23 cellular contexts compared by ENCODE assay signal in genomic region chr9:32456564-32456963, GRCh38.
DNase-seq lines count a peak whose midpoint lies in the region; ATAC-seq lines count a peak whose summit lies in the region.
"Had no signal": no experiment of that assay in that cellular context is flagged by ENCODE, and none has a peak within 500 bp of the region (broad histone marks: within the 10 kb centered on the region; RNA-seq: fewer than 3 reads in every experiment).

No MANE protein-coding gene starts in this region.

- H4K8ac ChIP-seq in trophoblast cell (ENCODE audit: low read depth, low read length) = no peak overlapping the region

- WGBS in trophoblast cell (ENCODE audit: extremely low coverage, insufficient coverage, insufficient read length) = no CpG with 5 or more reads among the region's 1 CpG

- H3K4ac ChIP-seq in trophoblast cell (ENCODE audit: low read depth, low read length) = no peak overlapping the region

- no peak overlapping the region for H4K91ac ChIP-seq in trophoblast cell (ENCODE audit: low read depth, low read length)

- ATAC-seq in HG02798 (IDR thresholded peaks at IDR 0.05; ENCODE audit: poor library complexity, unreplicated experiment) = no peak
- ATAC-seq: activated CD4-positive, CD25-positive, alpha-beta regulatory T cell treated with anti-CD3 and anti-CD28 coated beads, Interleukin-2, amount 50 U/mL, for 24 hours; body of pancreas; HCT116; PC-3 had no signal

- no peak overlapping the region for H2BK120ac ChIP-seq in trophoblast cell (ENCODE audit: insufficient read depth, low read length, poor library complexity)

- DNase-seq in A172 (ENCODE audit: low spot score) = peak; percentile 23
- DNase-seq in GM04503 (ENCODE audit: low read depth) = peak; percentile 24
- DNase-seq in astrocyte of the hippocampus (ENCODE audit: low read depth, low spot score) = peak; percentile 58
- peak; percentile 20 for DNase-seq in foreskin melanocyte
- no peak for DNase-seq in NCI-H187 treated with DMSO at 0.1 percent for 48 hours (lab: John Stamatoyannopoulos, UW)
- DNase-seq in trophoblast cell = no peak
- DNase-seq in NCI-H1930 (lab: John Stamatoyannopoulos, UW) = no peak
- DNase-seq: activated CD4-positive, alpha-beta memory T cell treated with anti-CD3 and anti-CD28 coated beads for 36 hours; activated naive CD8-positive, alpha-beta T cell treated with anti-CD3 and anti-CD28 coated beads for 36 hours; body of pancreas; DMS79 treated with DMSO at 0.1 percent for 48 hours; effector memory CD4-positive, alpha-beta T cell; esophagus squamous epithelium; MG63; NCI-H1417; NCI-H446 treated with DMSO at 0.1 percent for 48 hours; PC-3; Right ventricle myocardium superior; SW 1271 had no signal

- no peak overlapping the region for H3K23ac ChIP-seq in trophoblast cell (ENCODE audit: low read length)

- no peak overlapping the region for H3K9ac ChIP-seq in trophoblast cell (ENCODE audit: low read length)
- H3K9ac ChIP-seq: neural progenitor cell had no signal

- H3K36me3 ChIP-seq in trophoblast cell (ENCODE audit: control insufficient read depth in 1 of 2, insufficient read depth in 2 of 2, low read length in 2 of 2) = peaks cover 1 to 5% of the 10 kb centered on the region in 2 experiments
- H3K36me3 ChIP-seq: MG63, neural progenitor cell had no signal

- H4K12ac ChIP-seq in trophoblast cell (ENCODE audit: low read depth, low read length) = no peak overlapping the region

- H3K79me2 ChIP-seq in trophoblast cell (ENCODE audit: control insufficient read depth, insufficient read depth, low read length, poor library complexity) = no peaks in the 10 kb centered on the region

- H3K4me3 ChIP-seq in trophoblast cell (ENCODE audit: low read depth, low read length) = no peak overlapping the region
- H3K4me3 ChIP-seq: body of pancreas, esophagus squamous epithelium, MG63, neural progenitor cell had no signal

- no peaks in the 10 kb centered on the region for H3K27me3 ChIP-seq in trophoblast cell (ENCODE audit: insufficient read depth, low read length)
- H3K27me3 ChIP-seq: body of pancreas, esophagus squamous epithelium, MG63, neural progenitor cell had no signal

- no peak overlapping the region for H3K14ac ChIP-seq in trophoblast cell (ENCODE audit: low read length)

- no peak overlapping the region for H3K4me2 ChIP-seq in trophoblast cell (ENCODE audit: low read length)
- H3K4me2 ChIP-seq: neural progenitor cell had no signal

- no peak overlapping the region for H3K18ac ChIP-seq in trophoblast cell (ENCODE audit: low read length)

- no peak overlapping the region for H2BK12ac ChIP-seq in trophoblast cell (ENCODE audit: low read length)

- no peak overlapping the region for H3K27ac ChIP-seq in trophoblast cell (ENCODE audit: low read depth, low read length)
- H3K27ac ChIP-seq: body of pancreas, esophagus squamous epithelium, neural progenitor cell had no signal

- no peak overlapping the region for H2BK5ac ChIP-seq in trophoblast cell (ENCODE audit: low read depth, low read length, poor library complexity)

- peaks cover 0 to 2% of the 10 kb centered on the region in 2 experiments for H3K4me1 ChIP-seq in trophoblast cell (ENCODE audit: control insufficient read depth in 1 of 2, insufficient read depth in 2 of 2, low read length in 2 of 2)
- H3K4me1 ChIP-seq: esophagus squamous epithelium, neural progenitor cell had no signal

- H2AK5ac ChIP-seq in trophoblast cell (ENCODE audit: low read length) = no peak overlapping the region

- no peaks in the 10 kb centered on the region for H3K79me1 ChIP-seq in trophoblast cell (ENCODE audit: low read length)

- H2AFZ ChIP-seq in trophoblast cell (ENCODE audit: insufficient read depth, low read length, poor library complexity) = no peak overlapping the region
- H2AFZ ChIP-seq: neural progenitor cell had no signal

- H3K9me3 ChIP-seq in trophoblast cell (ENCODE audit: insufficient read depth, low read depth, low read length) = no peaks in the 10 kb centered on the region
- H3K9me3 ChIP-seq: body of pancreas, esophagus squamous epithelium, MG63 had no signal

Comparison
In these comparisons a context has a peak if more than half of its experiments do, and no peak if none do; other contexts are left out.
1. DNase-seq: peak in A172 (single experiment), GM04503 (single experiment), astrocyte of the hippocampus (single experiment) and foreskin melanocyte (single experiment); none in NCI-H187 treated with DMSO at 0.1 percent for 48 hours (single experiment), trophoblast cell (0 of 2) and NCI-H1930 (0 of 2).